ENCODE assay signal across 26 cellular contexts in the genomic region with DNA sequence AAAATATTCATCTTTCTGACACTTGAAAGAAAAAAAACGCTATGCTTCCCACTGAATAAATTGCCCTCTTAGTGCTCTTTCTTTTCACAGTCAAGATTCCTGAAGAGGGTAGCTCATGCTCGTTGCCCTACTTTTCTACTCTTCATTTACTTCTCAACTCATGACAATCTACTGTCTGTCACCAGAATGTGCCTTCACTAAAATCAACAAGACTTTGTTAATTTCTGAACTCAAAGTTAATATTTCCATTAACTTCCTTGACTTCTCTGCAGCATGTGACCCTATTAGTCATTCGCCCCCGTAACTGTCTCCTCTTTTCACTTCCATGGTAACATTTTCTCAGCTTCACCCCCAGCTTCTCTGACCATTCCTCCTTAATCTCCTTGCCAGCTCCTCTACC.
DNase-seq lines count a peak whose midpoint lies in the region; ATAC-seq, FAIRE-seq and TF ChIP-seq lines count a peak whose summit lies in the region.
"Had no signal": no experiment of that assay in that cellular context is flagged by ENCODE, and none has a peak within 500 bp of the region (broad histone marks: within the 10 kb centered on the region; RNA-seq: fewer than 3 reads in every experiment).

No MANE protein-coding gene starts in this region.

- no peaks in the 10 kb centered on the region for H3F3A ChIP-seq in neural progenitor cell (ENCODE audit: low read depth)

- H3K27ac Mint-ChIP-seq in chondrocyte (ENCODE audit: unreplicated experiment) (peak overlapping the region; percentile 39), neural progenitor cell (no peak overlapping the region)
- H3K27ac Mint-ChIP-seq: activated CD4-positive, alpha-beta T cell treated with anti-CD3 and anti-CD28 coated beads for 36 hours; activated CD8-positive, alpha-beta T cell treated with anti-CD3 and anti-CD28 coated beads, Interleukin-2, amount 10 ng/mL, durations not matched to agents 7 days and 5 days; activated T-helper 2 cell treated with anti-CD3 and anti-CD28 coated beads, Interferon-gamma antibody, Interleukin-2, Interleukin-4, amounts not matched to agents 10 μg/mL and 5 μg/mL and 100 μg/mL, durations not matched to agents 14 hours and 24 hours and 36 hours; natural killer cell; T-helper 2 cell treated with Interferon-gamma antibody and Interleukin-4, amounts not matched to agents 5 μg/mL and 100 μg/mL, for 36 hours had no signal

- 81% methylated on average over 4 of the region's 4 CpGs for WGBS in HepG2 (ENCODE audit: low lambda C conversion rate)
- 42% methylated on average over 4 of the region's 4 CpGs for WGBS in right lobe of liver (ENCODE audit: insufficient coverage, low coverage, low lambda C conversion rate, missing lambda C conversion rate)

- H3K27me3 Mint-ChIP-seq in chondrocyte (ENCODE audit: low read depth), result no peaks in the 10 kb centered on the region
- no peaks in the 10 kb centered on the region for H3K27me3 Mint-ChIP-seq in neural progenitor cell (ENCODE audit: insufficient read depth, low read depth)
- peaks cover 20% of the 10 kb centered on the region for H3K27me3 Mint-ChIP-seq in activated T-cell treated with anti-CD3 and anti-CD28 coated beads, Interleukin-2, amount 50 U/mL, for 4 hours (ENCODE audit: low read depth)

- no peaks in the 10 kb centered on the region for H4K20me1 ChIP-seq in HepG2 (ENCODE audit: insufficient read depth, low read length)
- no peaks in the 10 kb centered on the region for H4K20me1 ChIP-seq in neural progenitor cell (ENCODE audit: low read depth)

- H3K4me3 Mint-ChIP-seq in chondrocyte (ENCODE audit: unreplicated experiment), result no peak overlapping the region
- H3K4me3 Mint-ChIP-seq in neural progenitor cell, result no peak overlapping the region
- H3K4me3 Mint-ChIP-seq in activated T-cell treated with anti-CD3 and anti-CD28 coated beads, Interleukin-2, amount 50 U/mL, for 4 hours, result no peak overlapping the region
- H3K4me3 Mint-ChIP-seq: activated CD4-positive, alpha-beta T cell treated with anti-CD3 and anti-CD28 coated beads for 36 hours; activated CD8-positive, alpha-beta T cell treated with anti-CD3 and anti-CD28 coated beads, Interleukin-2, amount 10 ng/mL, durations not matched to agents 7 days and 5 days; natural killer cell; T-helper 2 cell treated with Interferon-gamma antibody and Interleukin-4, amounts not matched to agents 5 μg/mL and 100 μg/mL, for 36 hours had no signal

- H3K4me3 ChIP-seq in HepG2 (replicated peaks in 1 of 3; ENCODE audit: insufficient read depth in 1 of 3, low read depth in 2 of 3, low read length in 3 of 3) (no peak overlapping the region), right lobe of liver (no peak overlapping the region), neural progenitor cell (no peak overlapping the region), Peyer's patch (no peak overlapping the region)
- H3K4me3 ChIP-seq: breast epithelium, skin epidermis had no signal

- TF ChIP-seq POLR2A in HepG2 (IDR thresholded peaks at IDR 0.05; ENCODE audit: insufficient read depth in 1 of 2, low read depth in 2 of 2, low read length in 2 of 2) (no peak), right lobe of liver (IDR thresholded peaks at IDR 0.05) (no peak), Peyer's patch (IDR thresholded peaks at IDR 0.05) (no peak)

- H3K4me2 ChIP-seq in HepG2 (ENCODE audit: low read depth, low read length) (no peak overlapping the region), neural progenitor cell (no peak overlapping the region)

- FAIRE-seq in HepG2 (lab: Jason Lieb, UNC), result no peak
- FAIRE-seq: D721Med, H54, islet of Langerhans had no signal

- no peaks in the 10 kb centered on the region for H3K36me3 Mint-ChIP-seq in chondrocyte (ENCODE audit: low read depth)
- no peaks in the 10 kb centered on the region for H3K36me3 Mint-ChIP-seq in neural progenitor cell
- no peaks in the 10 kb centered on the region for H3K36me3 Mint-ChIP-seq in activated T-cell treated with anti-CD3 and anti-CD28 coated beads, Interleukin-2, amount 50 U/mL, for 4 hours (ENCODE audit: insufficient read depth)
- H3K36me3 Mint-ChIP-seq: natural killer cell had no signal

- H3K79me2 ChIP-seq in HepG2 (ENCODE audit: insufficient read depth, low read length) (no peaks in the 10 kb centered on the region), neural progenitor cell (ENCODE audit: low read depth) (no peaks in the 10 kb centered on the region)

- no TSS peak for BruUV-seq in HepG2 (replicated peaks; lab: Mats Ljungman, UMichigan)

- H3K36me3 ChIP-seq in HepG2 (replicated peaks in 1 of 2; ENCODE audit: control insufficient read depth in 1 of 2, insufficient read depth in 2 of 2, low read length in 2 of 2) (no peaks in the 10 kb centered on the region), right lobe of liver (no peaks in the 10 kb centered on the region), neural progenitor cell (no peaks in the 10 kb centered on the region), Peyer's patch (no peaks in the 10 kb centered on the region)
- H3K36me3 ChIP-seq: breast epithelium had no signal

- no peaks in the 10 kb centered on the region for H3K27me3 ChIP-seq in HepG2 (ENCODE audit: control insufficient read depth in 1 of 2, insufficient read depth in 2 of 2, low read length in 2 of 2)
- H3K27me3 ChIP-seq in right lobe of liver, result no peaks in the 10 kb centered on the region
- no peaks in the 10 kb centered on the region for H3K27me3 ChIP-seq in neural progenitor cell
- no peaks in the 10 kb centered on the region for H3K27me3 ChIP-seq in Peyer's patch
- H3K27me3 ChIP-seq: breast epithelium had no signal

- no peak for TF ChIP-seq CTCF in HepG2 (CRISPR knock-in tag; IDR thresholded peaks at IDR 0.05)
- no peak for TF ChIP-seq CTCF in right lobe of liver (IDR thresholded peaks at IDR 0.05)
- no peak for TF ChIP-seq CTCF in chondrocyte (IDR thresholded peaks at IDR 0.05)
- TF ChIP-seq CTCF in neural progenitor cell (IDR thresholded peaks at IDR 0.05), result no peak
- no peak for TF ChIP-seq CTCF in Peyer's patch (IDR thresholded peaks at IDR 0.05)

- no peak for TF ChIP-seq EP300 in HepG2 (IDR thresholded peaks at IDR 0.05; ENCODE audit: low read depth in 2 of 2, low read length in 2 of 2)
- TF ChIP-seq EP300 in HepG2 (CRISPR knock-in tag; IDR thresholded peaks at IDR 0.05; ENCODE audit: borderline replicate concordance), result no peak

- H2AFZ ChIP-seq in HepG2 (ENCODE audit: low read length) (peak overlapping the region; percentile 28), neural progenitor cell (replicated peaks) (no peak overlapping the region)

- H3K4me1 Mint-ChIP-seq in chondrocyte (ENCODE audit: low read depth) (peaks cover 27% of the 10 kb centered on the region), neural progenitor cell (peaks cover 5% of the 10 kb centered on the region)
- no peaks in the 10 kb centered on the region for H3K4me1 Mint-ChIP-seq in activated T-cell treated with anti-CD3 and anti-CD28 coated beads, Interleukin-2, amount 50 U/mL, for 4 hours (ENCODE audit: low read depth)
- H3K4me1 Mint-ChIP-seq: activated CD4-positive, alpha-beta T cell treated with anti-CD3 and anti-CD28 coated beads for 36 hours; natural killer cell had no signal

- no peaks in the 10 kb centered on the region for H3K9me3 Mint-ChIP-seq in chondrocyte (ENCODE audit: low read depth)
- no peaks in the 10 kb centered on the region for H3K9me3 Mint-ChIP-seq in neural progenitor cell
- H3K9me3 Mint-ChIP-seq in activated T-cell treated with anti-CD3 and anti-CD28 coated beads, Interleukin-2, amount 50 U/mL, for 4 hours, result no peaks in the 10 kb centered on the region
- H3K9me3 Mint-ChIP-seq: activated T-helper 2 cell treated with anti-CD3 and anti-CD28 coated beads, Interferon-gamma antibody, Interleukin-2, Interleukin-4, amounts not matched to agents 10 μg/mL and 5 μg/mL and 100 μg/mL, durations not matched to agents 14 hours and 24 hours and 36 hours; natural killer cell; T-helper 2 cell treated with Interferon-gamma antibody and Interleukin-4, amounts not matched to agents 5 μg/mL and 100 μg/mL, for 36 hours had no signal

- TF ChIP-seq RAD21 in HepG2 (CRISPR knock-in tag; IDR thresholded peaks at IDR 0.05), result no peak

- H3K4me1 ChIP-seq in HepG2 (ENCODE audit: insufficient read depth, low read length) (peaks cover 19% of the 10 kb centered on the region), right lobe of liver (peaks cover 0 to under 1% (median 0%) of the 10 kb centered on the region in 4 donors), neural progenitor cell (no peaks in the 10 kb centered on the region), Peyer's patch (no peaks in the 10 kb centered on the region)
- H3K4me1 ChIP-seq: breast epithelium had no signal

- in situ Hi-C loops in HepG2 (cut with HindIII; ENCODE audit: extremely low pct_ligation_motif_present, low pct_unique_long_range_greater_than_20kb), result no loop called here

- no peak for DNase-seq in HepG2 (ENCODE audit: low spot score)
- DNase-seq in right lobe of liver, result no peak
- DNase-seq in chondrocyte (ENCODE audit: low spot score), result no peak
- DNase-seq in medulla oblongata (ENCODE audit: extremely low spot score), result peak; percentile 28
- no peak for DNase-seq in neural progenitor cell (ENCODE audit: low spot score)
- DNase-seq in activated T-cell treated with anti-CD3 and anti-CD28 coated beads, Interleukin-2, amount 50 U/mL, for 4 hours, result no peak
- DNase-seq in Peyer's patch, result no peak
- DNase-seq: 8988T; activated CD4-positive, alpha-beta T cell treated with anti-CD3 and anti-CD28 coated beads for 36 hours; activated CD8-positive, alpha-beta T cell treated with anti-CD3 and anti-CD28 coated beads, Interleukin-2, amount 10 ng/mL, durations not matched to agents 7 days and 5 days; activated naive CD4-positive, alpha-beta T cell treated with anti-CD3 and anti-CD28 coated beads, Interleukin-2, amount 50 U/mL, for 16 hours; amniotic stem cell; MV-4-11; natural killer cell; NCI-H1436; NCI-H82; stimulated activated naive CD8-positive, alpha-beta T cell treated with anti-CD3 and anti-CD28 coated beads, Interleukin-15, Interleukin-2, amounts not matched to agents 100 U/mL and 50 U/mL, for 24 hours had no signal

- CTCF ChIA-PET in HepG2 (lab: Yijun Ruan, JAX; ENCODE audit: low intra/inter-chr PET ratio, low total read pairs), result no interaction called here

- no peak for ATAC-seq in HepG2
- no peak for ATAC-seq in right lobe of liver
- ATAC-seq in HG03135 (IDR thresholded peaks at IDR 0.05; ENCODE audit: unreplicated experiment), result no peak
- ATAC-seq in activated T-cell treated with anti-CD3 and anti-CD28 coated beads, Interleukin-2, amount 50 U/mL, for 4 hours, result no peak
- ATAC-seq: activated CD4-positive, alpha-beta T cell treated with anti-CD3 and anti-CD28 coated beads for 36 hours; activated CD8-positive, alpha-beta T cell treated with anti-CD3 and anti-CD28 coated beads, Interleukin-2, amount 10 ng/mL, durations not matched to agents 7 days and 5 days; natural killer cell; stimulated activated naive CD8-positive, alpha-beta T cell treated with anti-CD3 and anti-CD28 coated beads, Interleukin-15, Interleukin-2, amounts not matched to agents 100 U/mL and 50 U/mL, for 24 hours had no signal

- no peaks in the 10 kb centered on the region for H3K9me3 ChIP-seq in HepG2 (ENCODE audit: low read length)
- no peaks in the 10 kb centered on the region for H3K9me3 ChIP-seq in right lobe of liver
- H3K9me3 ChIP-seq in neural progenitor cell (ENCODE audit: low read depth), result no peaks in the 10 kb centered on the region
- H3K9me3 ChIP-seq in Peyer's patch, result no peaks in the 10 kb centered on the region
- H3K9me3 ChIP-seq: breast epithelium had no signal

- H3K9ac ChIP-seq in HepG2 (ENCODE audit: insufficient read depth, low read depth, low read length), result no peak overlapping the region
- no peak overlapping the region for H3K9ac ChIP-seq in neural progenitor cell

- POLR2A ChIA-PET in HepG2 (lab: Yijun Ruan, JAX), result interaction anchor here (1.2 kb wide), 1 partner anchor 13 kb away, joined by 5 read pairs; no protein-coding TSS in a partner anchor

- intact Hi-C loops in HepG2 (cut with micrococcal nuclease; ENCODE audit: unreplicated experiment) (no loop called here), right lobe of liver (cut with DNase I) (no loop called here)

- H3K27ac ChIP-seq in HepG2 (ENCODE audit: extremely low read length, insufficient read depth, low read length) (no peak overlapping the region), right lobe of liver (no peak overlapping the region), neural progenitor cell (no peak overlapping the region), Peyer's patch (no peak overlapping the region)
- H3K27ac ChIP-seq: breast epithelium, HL-60, skin epidermis had no signal
